In genomic region chr1:116637583-116637982, GRCh38 we compare ENCODE assay signal across 7 cellular contexts. TPM values are rescaled to one million over a fixed set of nuclear protein-coding genes. Genes with fewer than 3 reads are reported as not detected.
DNase-seq lines count a peak whose midpoint lies in the region; ATAC-seq and TF ChIP-seq lines count a peak whose summit lies in the region.
"Not testable (repeated sequence)": the region's sequence is repeated elsewhere in the genome, so short reads cannot be mapped to it uniquely, and the experiment has no call there.

No MANE protein-coding gene starts in this region.

- H3K36me3 Mint-ChIP-seq in activated CD4-positive, alpha-beta T cell treated with anti-CD3 and anti-CD28 coated beads for 36 hours (ENCODE audit: low read depth); activated CD8-positive, alpha-beta T cell treated with anti-CD3 and anti-CD28 coated beads for 36 hours (ENCODE audit: low read depth); stimulated activated naive CD8-positive, alpha-beta T cell treated with anti-CD3 and anti-CD28 coated beads, Interleukin-15, Interleukin-2, amounts not matched to agents 100 ng/mL and 50 ng/mL, for 24 hours (ENCODE audit: low read depth): not testable (repeated sequence)

- H3K4me3 ChIP-seq in HEK293 (ENCODE audit: low read depth, low read length), result not testable (repeated sequence)

- POLR2A ChIA-PET in HEK293 (lab: Yijun Ruan, JAX), result interaction anchor here (0.5 kb wide), 1 partner anchor 30 kb away, joined by 3 read pairs; the partner anchor contains the start of gene IGSF3
- POLR2A ChIA-PET in activated CD4-positive, alpha-beta T cell treated with anti-CD3 and anti-CD28 coated beads for 36 hours (lab: Charles Lee), result not testable (repeated sequence)
- POLR2A ChIA-PET in activated CD8-positive, alpha-beta T cell treated with anti-CD3 and anti-CD28 coated beads for 36 hours (lab: Charles Lee), result interaction anchor here (0.6 kb wide), 1 partner anchor 298 kb away, joined by 3 read pairs; no protein-coding TSS in a partner anchor

- H3K4me1 ChIP-seq in HEK293 (ENCODE audit: control insufficient read depth, insufficient read depth, low read length), result not testable (repeated sequence)

- not testable (repeated sequence) for H3K4me3 Mint-ChIP-seq in activated CD4-positive, alpha-beta T cell treated with anti-CD3 and anti-CD28 coated beads for 36 hours; activated CD8-positive, alpha-beta T cell treated with anti-CD3 and anti-CD28 coated beads for 36 hours; stimulated activated naive CD8-positive, alpha-beta T cell treated with anti-CD3 and anti-CD28 coated beads, Interleukin-15, Interleukin-2, amounts not matched to agents 100 ng/mL and 50 ng/mL, for 24 hours

- CTCF ChIA-PET in HEK293 (lab: Yijun Ruan, JAX); activated CD4-positive, alpha-beta T cell treated with anti-CD3 and anti-CD28 coated beads for 36 hours (lab: Charles Lee); activated CD8-positive, alpha-beta T cell treated with anti-CD3 and anti-CD28 coated beads for 36 hours (lab: Charles Lee): not testable (repeated sequence)

- H3K36me3 ChIP-seq in HEK293 (ENCODE audit: control insufficient read depth in 2 of 2, insufficient read depth in 1 of 2, low read length in 2 of 2), result not testable (repeated sequence)

- peak; percentile 42 for DNase-seq in activated CD4-positive, alpha-beta T cell treated with anti-CD3 and anti-CD28 coated beads for 36 hours
- peak; percentile 32 for DNase-seq in activated CD8-positive, alpha-beta T cell treated with anti-CD3 and anti-CD28 coated beads for 36 hours
- DNase-seq in activated naive CD4-positive, alpha-beta T cell treated with Interleukin-2 at 50 U/mL for 16 hours, result peak; percentile 11
- DNase-seq in foreskin melanocyte, result peak; percentile 51
- DNase-seq in stimulated activated CD4-positive, alpha-beta T cell treated with anti-CD3 and anti-CD28 coated beads, Interleukin-4, amount 100 ng/mL, for 24 hours, result peak; percentile 28

- not testable (repeated sequence) for ATAC-seq in activated CD4-positive, alpha-beta T cell treated with anti-CD3 and anti-CD28 coated beads for 36 hours; activated CD8-positive, alpha-beta T cell treated with anti-CD3 and anti-CD28 coated beads for 36 hours

- H3K9me3 Mint-ChIP-seq in activated CD4-positive, alpha-beta T cell treated with anti-CD3 and anti-CD28 coated beads for 36 hours (ENCODE audit: low read depth); activated CD8-positive, alpha-beta T cell treated with anti-CD3 and anti-CD28 coated beads for 36 hours; stimulated activated naive CD8-positive, alpha-beta T cell treated with anti-CD3 and anti-CD28 coated beads, Interleukin-15, Interleukin-2, amounts not matched to agents 100 ng/mL and 50 ng/mL, for 24 hours: not testable (repeated sequence)

- intact Hi-C loops in activated CD4-positive, alpha-beta T cell treated with anti-CD3 and anti-CD28 coated beads for 36 hours (cut with DNase I, micrococcal nuclease); activated CD8-positive, alpha-beta T cell treated with anti-CD3 and anti-CD28 coated beads for 36 hours (cut with micrococcal nuclease): not testable (repeated sequence)

- not testable (repeated sequence) for H3K27ac Mint-ChIP-seq in activated CD4-positive, alpha-beta T cell treated with anti-CD3 and anti-CD28 coated beads for 36 hours; activated CD8-positive, alpha-beta T cell treated with anti-CD3 and anti-CD28 coated beads for 36 hours
- peak overlapping the region; percentile 71 for H3K27ac Mint-ChIP-seq in stimulated activated naive CD8-positive, alpha-beta T cell treated with anti-CD3 and anti-CD28 coated beads, Interleukin-15, Interleukin-2, amounts not matched to agents 100 ng/mL and 50 ng/mL, for 24 hours

- H3K9me3 ChIP-seq in HEK293 (ENCODE audit: control insufficient read depth, insufficient read depth, low read depth, low read length), result not testable (repeated sequence)

- not testable (repeated sequence) for TF ChIP-seq CTCF in HEK293 (tag by site-specific recombination; IDR thresholded peaks at IDR 0.05); activated CD8-positive, alpha-beta T cell treated with anti-CD3 and anti-CD28 coated beads for 36 hours (IDR thresholded peaks at IDR 0.05)

- H3K27ac ChIP-seq in HEK293 (ENCODE audit: extremely low read depth, low read depth, low read length), result not testable (repeated sequence)

- H3K27me3 Mint-ChIP-seq in activated CD4-positive, alpha-beta T cell treated with anti-CD3 and anti-CD28 coated beads for 36 hours; activated CD8-positive, alpha-beta T cell treated with anti-CD3 and anti-CD28 coated beads for 36 hours: not testable (repeated sequence)
- H3K27me3 Mint-ChIP-seq in stimulated activated naive CD8-positive, alpha-beta T cell treated with anti-CD3 and anti-CD28 coated beads, Interleukin-15, Interleukin-2, amounts not matched to agents 100 ng/mL and 50 ng/mL, for 24 hours, result peaks cover 10% of the 10 kb centered on the region

- peaks cover 10% of the 10 kb centered on the region for H3K4me1 Mint-ChIP-seq in activated CD4-positive, alpha-beta T cell treated with anti-CD3 and anti-CD28 coated beads for 36 hours
- H3K4me1 Mint-ChIP-seq in activated CD8-positive, alpha-beta T cell treated with anti-CD3 and anti-CD28 coated beads for 36 hours (ENCODE audit: low read depth), result not testable (repeated sequence)
- peaks cover 12% of the 10 kb centered on the region for H3K4me1 Mint-ChIP-seq in stimulated activated naive CD8-positive, alpha-beta T cell treated with anti-CD3 and anti-CD28 coated beads, Interleukin-15, Interleukin-2, amounts not matched to agents 100 ng/mL and 50 ng/mL, for 24 hours (ENCODE audit: low read depth)

TF ChIP-seq in HEK293, 187 proteins besides CTCF, POLR2A, EP300 and RAD21:
- TF ChIP-seq ZFHX2 (tag by site-specific recombination; conservative IDR thresholded peaks at IDR 0.05) (peak; percentile 55), EGR2 (tag by site-specific recombination; IDR thresholded peaks at IDR 0.05; ENCODE audit: low read depth) (peak; percentile 70)
TF ChIP-seq in HEK293: peak in this region for 2; not testable (repeated sequence) for 185.

RNA-seq across cellular contexts. Expression of gene IGSF3, which starts 29.9 kb away (rescaled TPM):
- total RNA-seq in activated CD4-positive, alpha-beta T cell treated with anti-CD3 and anti-CD28 coated beads for 36 hours, result 1 to 10 TPM; 3.8 to 4.1 TPM
- under 1 TPM; 0.54 to 0.72 TPM for total RNA-seq in activated CD8-positive, alpha-beta T cell treated with anti-CD3 and anti-CD28 coated beads for 36 hours
